9 cellular contexts compared by ENCODE assay signal in genomic region chr3:10223676-10224639, GRCh38. TPM values are rescaled to one million over a fixed set of nuclear protein-coding genes. Genes with fewer than 3 reads are reported as not detected.
DNase-seq lines count a peak whose midpoint lies in the region; ATAC-seq, FAIRE-seq and TF ChIP-seq lines count a peak whose summit lies in the region.
"Had no signal": no experiment of that assay in that cellular context is flagged by ENCODE, and none has a peak within 500 bp of the region (broad histone marks: within the 10 kb centered on the region; RNA-seq: fewer than 3 reads in every experiment).

No MANE protein-coding gene starts in this region.

- TF ChIP-seq EP300 in HepG2 (IDR thresholded peaks at IDR 0.05; ENCODE audit: low read depth in 2 of 2, low read length in 2 of 2) (peak in 1 of 2 experiments; percentile 91; a peak in 2 of 4 replicates), HepG2 (CRISPR knock-in tag; IDR thresholded peaks at IDR 0.05; ENCODE audit: borderline replicate concordance) (peak; percentile 83)

- H3K4me2 ChIP-seq in HepG2 (ENCODE audit: low read depth, low read length) = peak overlapping the region; percentile 39

- ATAC-seq in HG03108 (IDR thresholded peaks at IDR 0.05; ENCODE audit: unreplicated experiment) (peak; percentile 60), HepG2 (peak; percentile 35)

- H3K9ac ChIP-seq in HepG2 (ENCODE audit: insufficient read depth, low read depth, low read length) = peak overlapping the region; percentile 23; the same call in 1 of the 2 replicates

- H3K27ac ChIP-seq in HepG2 (ENCODE audit: extremely low read length, insufficient read depth, low read length) = peak overlapping the region; percentile 71
- H3K27ac ChIP-seq: C4-2B had no signal

- peak; percentile 49 for FAIRE-seq in HepG2 (lab: Jason Lieb, UNC)

- no peak for TF ChIP-seq POLR2A in HepG2 (IDR thresholded peaks at IDR 0.05; ENCODE audit: insufficient read depth in 1 of 2, low read depth in 2 of 2, low read length in 2 of 2)

- H3K36me3 ChIP-seq in HepG2 (replicated peaks in 1 of 2; ENCODE audit: control insufficient read depth in 1 of 2, insufficient read depth in 2 of 2, low read length in 2 of 2) = peaks cover 23 to 45% of the 10 kb centered on the region in 2 experiments

- H2AFZ ChIP-seq in HepG2 (ENCODE audit: low read length) = no peak overlapping the region

- TF ChIP-seq RAD21 in HepG2 (CRISPR knock-in tag; IDR thresholded peaks at IDR 0.05) = 0 out of 2 replicates have a peak, but pooled peaks have one; percentile 19

- no peaks in the 10 kb centered on the region for H3K79me2 ChIP-seq in HepG2 (ENCODE audit: insufficient read depth, low read length)

- peaks cover 50% of the 10 kb centered on the region for H3K4me1 ChIP-seq in HepG2 (ENCODE audit: insufficient read depth, low read length)

- no peaks in the 10 kb centered on the region for H3K27me3 ChIP-seq in HepG2 (ENCODE audit: control insufficient read depth in 1 of 2, insufficient read depth in 2 of 2, low read length in 2 of 2)

- 71% methylated on average over 10 of the region's 10 CpGs for whole genome bisulfite sequencing in HepG2 (ENCODE audit: low lambda C conversion rate)

- no peaks in the 10 kb centered on the region for H3K9me3 ChIP-seq in HepG2 (ENCODE audit: low read length)

- 0 out of 2 replicates have a peak, but pooled peaks have one; percentile 8 for TF ChIP-seq CTCF in HepG2 (CRISPR knock-in tag; IDR thresholded peaks at IDR 0.05)

- POLR2A ChIA-PET in HepG2 (lab: Yijun Ruan, JAX) = interaction anchor here (0.6 to 4.2 kb wide), 11 partner anchors 20 to 291 kb away, joined by 3 to 38 read pairs (median 5); partner anchors contain the start of genes CRELD1, EMC3 and VHL
- POLR2A ChIA-PET in HEK293T (lab: Yijun Ruan, JAX) = no interaction called here

- peak; percentile 65 for DNase-seq in activated gamma-delta T cell treated with Interleukin-2 at 50 U/mL for 16 hours
- no peak for DNase-seq in activated gamma-delta T cell (lab: John Stamatoyannopoulos, UW)
- peak; percentile 36 for DNase-seq in T-helper 9 cell
- peak; percentile 75 for DNase-seq in HepG2 (ENCODE audit: low spot score)
- no peak for DNase-seq in NCI-H526 (lab: John Stamatoyannopoulos, UW)
- no peak for DNase-seq in effector CD8-positive, alpha-beta T cell (lab: John Stamatoyannopoulos, UW)
- DNase-seq in HEK293T (ENCODE audit: extremely low spot score) = no peak

- CTCF ChIA-PET in HepG2 (lab: Yijun Ruan, JAX; ENCODE audit: low intra/inter-chr PET ratio, low total read pairs) = interaction anchor here (1.4 kb wide), 1 partner anchor 59 kb away, joined by 8 read pairs; the partner anchor contains the start of gene IRAK2
- CTCF ChIA-PET in HEK293T (lab: Yijun Ruan, JAX) = no interaction called here

- no peak overlapping the region for H3K4me3 ChIP-seq in HepG2 (replicated peaks in 1 of 3; ENCODE audit: insufficient read depth in 1 of 3, low read depth in 2 of 3, low read length in 3 of 3)

- in situ Hi-C loops in HepG2 (cut with HindIII; ENCODE audit: extremely low pct_ligation_motif_present, low pct_unique_long_range_greater_than_20kb) = loop anchor here (10.0 kb wide), 1 partner anchor 59 kb away; the partner anchor contains the start of gene IRAK2

- no TSS peak for BruUV-seq in HepG2 (replicated peaks; lab: Mats Ljungman, UMichigan)

- no peaks in the 10 kb centered on the region for H4K20me1 ChIP-seq in HepG2 (ENCODE audit: insufficient read depth, low read length)

- intact Hi-C loops in HepG2 (cut with micrococcal nuclease; ENCODE audit: unreplicated experiment) = loop anchor here (1.0 to 2.0 kb wide), 3 partner anchors 19 to 109 kb away; partner anchors contain the start of gene BRK1

TF ChIP-seq in HepG2, 621 proteins besides CTCF, POLR2A, EP300 and RAD21 (continues in another document):
- TF ChIP-seq ZMYM4 (CRISPR knock-in tag; IDR thresholded peaks at IDR 0.05) (0 out of 2 replicates have a peak, but pooled peaks have one; percentile 27), ZNF709 (CRISPR knock-in tag; IDR thresholded peaks at IDR 0.05) (no peak), ZFP1 (CRISPR knock-in tag; IDR thresholded peaks at IDR 0.05) (no peak), TFE3 (CRISPR knock-in tag; IDR thresholded peaks at IDR 0.05) (no peak)

TF ChIP-seq in HEK293T, 16 proteins besides CTCF, POLR2A, EP300 and RAD21:
- no peak for TF ChIP-seq NFRKB (IDR thresholded peaks at IDR 0.05)
- no peak for TF ChIP-seq TARDBP (IDR thresholded peaks at IDR 0.05)
- TF ChIP-seq LEF1 (IDR thresholded peaks at IDR 0.05; ENCODE audit: borderline replicate concordance) = no peak
- no peak for TF ChIP-seq BHLHE40 (IDR thresholded peaks at IDR 0.05; ENCODE audit: borderline replicate concordance)
- TF ChIP-seq SP1 (IDR thresholded peaks at IDR 0.05) = no peak

RNA-seq across cellular contexts. Expression of gene TATDN2, which starts 24.3 kb away (rescaled TPM):
- 21.9 and 23.9 TPM in 2 replicates for total RNA-seq in HepG2 (2016; rRNA removed; fragmentation: Illumina TruSeq; extraction: Trizol)
- total RNA-seq in HepG2 (2016; cell fraction: cytosol; rRNA removed; fragmentation: Illumina TruSeq; extraction: Trizol; ENCODE audit: low read depth) = 6.6 and 7.4 TPM in 2 replicates
- total RNA-seq in HepG2 (2016; cell fraction: insoluble cytoplasmic fraction; rRNA removed; fragmentation: Illumina TruSeq; extraction: Trizol) = 20.1 and 20.5 TPM in 2 replicates
- total RNA-seq in HepG2 (2016; cell fraction: membrane; rRNA removed; fragmentation: Illumina TruSeq; extraction: Trizol) = 26.1 and 26.9 TPM in 2 replicates
- 23.9 and 28.8 TPM in 2 replicates for total RNA-seq in HepG2 (2016; cell fraction: nucleus; rRNA removed; fragmentation: Illumina TruSeq; extraction: Trizol)
- polyA plus RNA-seq in HepG2 (2011; rRNA removed) = 12.1 and 17.1 TPM in 2 replicates
- 12.0 and 14.6 TPM in 2 replicates for polyA plus RNA-seq in HepG2 (2011; cell fraction: cytosol; rRNA removed)
- 28.5 and 29.0 TPM in 2 replicates for polyA plus RNA-seq in HepG2 (2011; cell fraction: nucleus; rRNA removed)
- polyA plus RNA-seq in HepG2 (2012) = 21.4 and 21.6 TPM in 2 replicates
- polyA plus RNA-seq in HepG2 (2016; cell fraction: cytosol; fragmentation: Illumina TruSeq; extraction: Trizol; ENCODE audit: low read depth) = 7.7 and 8.7 TPM in 2 replicates
- polyA plus RNA-seq in HepG2 (2016; cell fraction: insoluble cytoplasmic fraction; fragmentation: Illumina TruSeq; extraction: Trizol; ENCODE audit: low read depth) = 25.2 and 26.4 TPM in 2 replicates
- polyA plus RNA-seq in HepG2 (2016; cell fraction: membrane; fragmentation: Illumina TruSeq; extraction: Trizol; ENCODE audit: low read depth) = 25.5 and 26.0 TPM in 2 replicates
- polyA plus RNA-seq in HepG2 (2016; cell fraction: nucleus; fragmentation: Illumina TruSeq; extraction: Trizol; ENCODE audit: insufficient read depth, low read depth) = 29.9 and 30.2 TPM in 2 replicates
- polyA minus RNA-seq in HepG2 (2011; rRNA and poly(A)+ RNA removed; ENCODE audit: low replicate concordance) = 33.5 and 56.4 TPM in 2 replicates
- 8.4 and 9.5 TPM in 2 replicates for polyA minus RNA-seq in HepG2 (2011; cell fraction: cytosol; rRNA and poly(A)+ RNA removed)
- polyA minus RNA-seq in HepG2 (2011; cell fraction: nucleus; rRNA and poly(A)+ RNA removed) = 60.3 and 66.9 TPM in 2 replicates

RNA-seq across cellular contexts. Expression of gene IRAK2, which starts 59.2 kb away (rescaled TPM):
- total RNA-seq in HepG2 (2016; rRNA removed; fragmentation: Illumina TruSeq; extraction: Trizol) = 13.1 and 15.3 TPM in 2 replicates
- total RNA-seq in HepG2 (2016; cell fraction: cytosol; rRNA removed; fragmentation: Illumina TruSeq; extraction: Trizol; ENCODE audit: low read depth) = 1.5 and 1.7 TPM in 2 replicates
- 12.7 and 14.4 TPM in 2 replicates for total RNA-seq in HepG2 (2016; cell fraction: insoluble cytoplasmic fraction; rRNA removed; fragmentation: Illumina TruSeq; extraction: Trizol)
- 5.2 TPM in 2 replicates for total RNA-seq in HepG2 (2016; cell fraction: membrane; rRNA removed; fragmentation: Illumina TruSeq; extraction: Trizol)
- total RNA-seq in HepG2 (2016; cell fraction: nucleus; rRNA removed; fragmentation: Illumina TruSeq; extraction: Trizol) = 8.0 and 8.2 TPM in 2 replicates
- 23.3 and 27.9 TPM in 2 replicates for polyA plus RNA-seq in HepG2 (2011; rRNA removed)
- 20.5 and 24.9 TPM in 2 replicates for polyA plus RNA-seq in HepG2 (2011; cell fraction: cytosol; rRNA removed)
- polyA plus RNA-seq in HepG2 (2011; cell fraction: nucleus; rRNA removed) = 10.1 and 12.7 TPM in 2 replicates
- 12.4 and 13.3 TPM in 2 replicates for polyA plus RNA-seq in HepG2 (2012)
- polyA plus RNA-seq in HepG2 (2016; cell fraction: cytosol; fragmentation: Illumina TruSeq; extraction: Trizol; ENCODE audit: low read depth) = 0.59 and 0.79 TPM in 2 replicates
- 11.6 and 13.6 TPM in 2 replicates for polyA plus RNA-seq in HepG2 (2016; cell fraction: insoluble cytoplasmic fraction; fragmentation: Illumina TruSeq; extraction: Trizol; ENCODE audit: low read depth)
- 1.8 and 2.2 TPM in 2 replicates for polyA plus RNA-seq in HepG2 (2016; cell fraction: membrane; fragmentation: Illumina TruSeq; extraction: Trizol; ENCODE audit: low read depth)
- 9.0 and 10.2 TPM in 2 replicates for polyA plus RNA-seq in HepG2 (2016; cell fraction: nucleus; fragmentation: Illumina TruSeq; extraction: Trizol; ENCODE audit: insufficient read depth, low read depth)
- polyA minus RNA-seq in HepG2 (2011; rRNA and poly(A)+ RNA removed; ENCODE audit: low replicate concordance) = 11.7 and 37.7 TPM in 2 replicates
- polyA minus RNA-seq in HepG2 (2011; cell fraction: cytosol; rRNA and poly(A)+ RNA removed) = 15.0 and 20.4 TPM in 2 replicates
- polyA minus RNA-seq in HepG2 (2011; cell fraction: nucleus; rRNA and poly(A)+ RNA removed) = 9.5 and 12.4 TPM in 2 replicates

Comparison
In these comparisons a context has a peak if more than half of its experiments do, and no peak if none do; other contexts are left out.
1. DNase-seq: peak in activated gamma-delta T cell treated with Interleukin-2 at 50 U/mL for 16 hours (single experiment), T-helper 9 cell (single experiment) and HepG2 (single experiment); none in activated gamma-delta T cell (single experiment), NCI-H526 (0 of 2), effector CD8-positive, alpha-beta T cell (single experiment) and HEK293T (single experiment).